ENCODE assay signal across 8 cellular contexts in genomic region chr22:21657020-21657360, GRCh38. TPM values are rescaled to one million over a fixed set of nuclear protein-coding genes. Genes with fewer than 3 reads are reported as not detected.
DNase-seq lines count a peak whose midpoint lies in the region; ATAC-seq and TF ChIP-seq lines count a peak whose summit lies in the region.

No MANE protein-coding gene starts in this region.

- H3K4me3 Mint-ChIP-seq in CD14-positive monocyte (peak overlapping the region; percentile 69 to 88), chondrocyte (ENCODE audit: unreplicated experiment) (peak overlapping the region; percentile 67)
- H3K4me3 Mint-ChIP-seq in naive thymus-derived CD8-positive, alpha-beta T cell, result peak overlapping the region; percentile 74 to 92 (median 82)

- no peak overlapping the region for H3K27ac ChIP-seq in Karpas-422 (ENCODE audit: low read length)

- peaks cover 7 to 10% (median 8%) of the 10 kb centered on the region in 3 donors for H3K27me3 Mint-ChIP-seq in CD14-positive monocyte (ENCODE audit: low read depth in 3 of 3)
- H3K27me3 Mint-ChIP-seq in chondrocyte (ENCODE audit: low read depth), result no peaks in the 10 kb centered on the region
- H3K27me3 Mint-ChIP-seq in naive thymus-derived CD8-positive, alpha-beta T cell, result no peaks in the 10 kb centered on the region

- no peaks in the 10 kb centered on the region for H3K9me3 ChIP-seq in Karpas-422 (ENCODE audit: low read length)

- H3K9me3 Mint-ChIP-seq in CD14-positive monocyte (peaks cover 0 to 5% (median 0%) of the 10 kb centered on the region in 7 donors), chondrocyte (ENCODE audit: low read depth) (no peaks in the 10 kb centered on the region)
- H3K9me3 Mint-ChIP-seq in naive thymus-derived CD8-positive, alpha-beta T cell, result no peaks in the 10 kb centered on the region

- H4K20me1 ChIP-seq in Karpas-422 (ENCODE audit: insufficient read depth, low read depth, low read length), result no peaks in the 10 kb centered on the region

- no peaks in the 10 kb centered on the region for H3K27me3 ChIP-seq in Karpas-422 (ENCODE audit: low read length)

- peak overlapping the region; percentile 79 for H3K9ac ChIP-seq in Karpas-422 (ENCODE audit: low read length)

- peaks cover 11% of the 10 kb centered on the region for H3K79me2 ChIP-seq in Karpas-422 (ENCODE audit: low read length)

- POLR2A ChIA-PET in naive thymus-derived CD8-positive, alpha-beta T cell (lab: Charles Lee), result no interaction called here

- DNase-seq in CD14-positive monocyte (ENCODE audit: low spot score) (no peak), Karpas-422 (no peak), chondrocyte (ENCODE audit: low spot score) (no peak), GM13976 (ENCODE audit: low spot score) (no peak)
- DNase-seq in naive thymus-derived CD8-positive, alpha-beta T cell, result peak in 1 of 10 donors; percentile 64

- peaks cover 27% of the 10 kb centered on the region for H3K4me1 ChIP-seq in Karpas-422 (ENCODE audit: low read length)

- H3K36me3 Mint-ChIP-seq in CD14-positive monocyte (no peaks in the 10 kb centered on the region), chondrocyte (ENCODE audit: low read depth) (no peaks in the 10 kb centered on the region)
- H3K36me3 Mint-ChIP-seq in naive thymus-derived CD8-positive, alpha-beta T cell, result no peaks in the 10 kb centered on the region

- H3K36me3 ChIP-seq in Karpas-422 (ENCODE audit: insufficient read depth, low read length), result 0 out of 2 replicates have a peak, but pooled peaks cover 4% of the 10 kb centered on the region

- no peaks in the 10 kb centered on the region for H3K9me2 ChIP-seq in Karpas-422 (replicated peaks; ENCODE audit: insufficient read depth, low read length)

- H3K27ac Mint-ChIP-seq in CD14-positive monocyte (peak overlapping the region in 2 of 7 donors; percentile 7 to 39), chondrocyte (ENCODE audit: unreplicated experiment) (no peak overlapping the region)
- peak overlapping the region in 6 of 10 donors; percentile 16 to 79 (median 60) for H3K27ac Mint-ChIP-seq in naive thymus-derived CD8-positive, alpha-beta T cell

- H3K4me3 ChIP-seq in Karpas-422 (ENCODE audit: low read length), result peak overlapping the region; percentile 78; the same call in 1 of the 2 replicates

- H3K4me1 Mint-ChIP-seq in CD14-positive monocyte, result peaks cover 24% of the 10 kb centered on the region
- peaks cover 13% of the 10 kb centered on the region for H3K4me1 Mint-ChIP-seq in chondrocyte (ENCODE audit: low read depth)
- H3K4me1 Mint-ChIP-seq in naive thymus-derived CD8-positive, alpha-beta T cell, result peaks cover 11 to 24% (median 17%) of the 10 kb centered on the region in 4 donors

- in situ Hi-C loops in GM13976 (cut with MboI; ENCODE audit: low sequenced_read_pairs, unreplicated experiment), result no loop called here

- intact Hi-C loops in CD14-positive monocyte (cut with micrococcal nuclease), result loop anchor here in 1 of 2 donors (10.0 kb wide), 1 partner anchor 278 kb away; no protein-coding TSS in a partner anchor

- no peak for ATAC-seq in naive thymus-derived CD8-positive, alpha-beta T cell
- ATAC-seq in HG03045 (IDR thresholded peaks at IDR 0.05; ENCODE audit: unreplicated experiment) (no peak), HG03175 (IDR thresholded peaks at IDR 0.05; ENCODE audit: unreplicated experiment) (no peak), GM18520 (IDR thresholded peaks at IDR 0.05; ENCODE audit: unreplicated experiment) (no peak)

- H3K4me2 ChIP-seq in Karpas-422 (ENCODE audit: low read depth, low read length, poor library complexity, severe bottlenecking), result peak overlapping the region; percentile 86

- H2AFZ ChIP-seq in Karpas-422 (ENCODE audit: low read length), result peak overlapping the region; percentile 14; the same call in 1 of the 2 replicates

- TF ChIP-seq CTCF in CD14-positive monocyte (IDR thresholded peaks at IDR 0.05), result no peak
- no peak for TF ChIP-seq CTCF in chondrocyte (IDR thresholded peaks at IDR 0.05)
- no peak for TF ChIP-seq CTCF in GM13976 (IDR thresholded peaks at IDR 0.05; ENCODE audit: borderline replicate concordance, control extremely low read depth, extremely low read depth, insufficient read depth, missing control alignments)

RNA-seq across cellular contexts. Expression of gene PPIL2, which starts 8.8 kb away (rescaled TPM):
- polyA plus RNA-seq in CD14-positive monocyte, result 10 to 100 TPM in 1 of 2 donors, 1 to 10 TPM in 1; 8.9 to 16.8 TPM
- 32.8 and 39.6 TPM in 2 replicates for total RNA-seq in Karpas-422 (2014; rRNA removed; shearing (Covaris generic); ENCODE audit: low replicate concordance)
- 36.0 to 46.6 TPM (median 36.8 TPM) in 3 replicates for total RNA-seq in chondrocyte
- total RNA-seq in naive thymus-derived CD8-positive, alpha-beta T cell, result 10 to 100 TPM; 78.0 to 79.0 TPM
- polyA plus RNA-seq in naive thymus-derived CD8-positive, alpha-beta T cell, result 10 to 100 TPM; 19.3 to 44.5 (median 19.8) TPM

RNA-seq across cellular contexts. Expression of gene SDF2L1, which starts 14.9 kb away (rescaled TPM):
- 10 to 100 TPM; 44.7 to 46.2 TPM for polyA plus RNA-seq in CD14-positive monocyte
- 19.0 and 72.9 TPM in 2 replicates for total RNA-seq in Karpas-422 (2014; rRNA removed; shearing (Covaris generic); ENCODE audit: low replicate concordance)
- total RNA-seq in chondrocyte, result 21.2 to 28.4 TPM (median 26.0 TPM) in 3 replicates
- total RNA-seq in naive thymus-derived CD8-positive, alpha-beta T cell, result 10 to 100 TPM; 23.2 to 27.8 TPM
- polyA plus RNA-seq in naive thymus-derived CD8-positive, alpha-beta T cell, result 10 to 100 TPM; 63.1 to 68.9 (median 63.4) TPM

RNA-seq across cellular contexts. Expression of gene CCDC116, which starts 24.4 kb away (rescaled TPM):
- polyA plus RNA-seq in CD14-positive monocyte, result not detected
- total RNA-seq in Karpas-422 (2014; rRNA removed; shearing (Covaris generic); ENCODE audit: low replicate concordance), result 0.11 and 1.3 TPM in 2 replicates
- 0.44 to 0.85 TPM (median 0.47 TPM) in 3 replicates for total RNA-seq in chondrocyte
- under 1 TPM; 0.34 to 0.93 TPM for total RNA-seq in naive thymus-derived CD8-positive, alpha-beta T cell
- not detected for polyA plus RNA-seq in naive thymus-derived CD8-positive, alpha-beta T cell

RNA-seq across cellular contexts. Expression of gene YDJC, which starts 27.2 kb away (rescaled TPM):
- 10 to 100 TPM; 26.5 to 32.9 TPM for polyA plus RNA-seq in CD14-positive monocyte
- total RNA-seq in Karpas-422 (2014; rRNA removed; shearing (Covaris generic); ENCODE audit: low replicate concordance), result 59.1 and 109 TPM in 2 replicates
- total RNA-seq in chondrocyte, result 13.3 to 14.6 TPM (median 14.6 TPM) in 3 replicates
- 10 to 100 TPM; 48.8 to 54.0 TPM for total RNA-seq in naive thymus-derived CD8-positive, alpha-beta T cell
- 10 to 100 TPM; 38.0 to 68.9 (median 53.6) TPM for polyA plus RNA-seq in naive thymus-derived CD8-positive, alpha-beta T cell
